24 cellular contexts compared by ENCODE assay signal in genomic region chr6:39076993-39077535, GRCh38. TPM values are rescaled to one million over a fixed set of nuclear protein-coding genes. Genes with fewer than 3 reads are reported as not detected.
DNase-seq lines count a peak whose midpoint lies in the region; ATAC-seq, FAIRE-seq and TF ChIP-seq lines count a peak whose summit lies in the region.
"Had no signal": no experiment of that assay in that cellular context is flagged by ENCODE, and none has a peak within 500 bp of the region (broad histone marks: within the 10 kb centered on the region; RNA-seq: fewer than 3 reads in every experiment).

No MANE protein-coding gene starts in this region.

- WGBS in GM12878 (ENCODE audit: insufficient coverage, insufficient replicate concordance, low lambda C conversion rate, missing lambda C conversion rate): 25% methylated on average over 4 of the region's 4 CpGs

- no peaks in the 10 kb centered on the region for H3K9me3 ChIP-seq in GM12878 (replicated peaks; ENCODE audit: control insufficient read depth, insufficient read depth, low read length)
- H3K9me3 ChIP-seq: BE2C had no signal

- no peak overlapping the region for H3K4me3 ChIP-seq in GM12878
- H3K4me3 ChIP-seq: SK-N-MC had no signal

- H3K36me3 ChIP-seq in GM12878 (ENCODE audit: control insufficient read depth in 2 of 2, insufficient read depth in 2 of 2, low read length in 1 of 2): no peaks in the 10 kb centered on the region
- H3K36me3 ChIP-seq: BE2C had no signal

- no peak for TF ChIP-seq RAD21 in GM12878 (IDR thresholded peaks at IDR 0.05; ENCODE audit: insufficient read depth, low read depth, low read length)

- no peaks in the 10 kb centered on the region for H3K27me3 ChIP-seq in GM12878 (replicated peaks in 1 of 2; ENCODE audit: control insufficient read depth in 2 of 2, insufficient read depth in 2 of 2, low read length in 1 of 2)
- H3K27me3 ChIP-seq: BE2C had no signal

- ATAC-seq in activated CD8-positive, alpha-beta memory T cell treated with anti-CD3 and anti-CD28 coated beads, Interleukin-2, amount 10 ng/mL, durations not matched to agents 7 days and 5 days: no peak
- ATAC-seq in GM18868 (IDR thresholded peaks at IDR 0.05; ENCODE audit: unreplicated experiment) (peak; percentile 48), GM12878 (peak; percentile 73), GM21529 (IDR thresholded peaks at IDR 0.05; ENCODE audit: unreplicated experiment) (no peak), HG03280 (IDR thresholded peaks at IDR 0.05; ENCODE audit: unreplicated experiment) (no peak)

- BruUV-seq in GM12878 (replicated peaks; lab: Mats Ljungman, UMichigan): no TSS peak

- H3K4me3 Mint-ChIP-seq in activated CD8-positive, alpha-beta memory T cell treated with anti-CD3 and anti-CD28 coated beads, Interleukin-2, amount 10 ng/mL, durations not matched to agents 7 days and 5 days: no peak overlapping the region
- H3K4me3 Mint-ChIP-seq: CD4-positive, CD25-positive, alpha-beta regulatory T cell had no signal

- no peaks in the 10 kb centered on the region for H4K20me1 ChIP-seq in GM12878 (ENCODE audit: control insufficient read depth, insufficient read depth)

- DNase-seq in activated CD8-positive, alpha-beta memory T cell treated with anti-CD3 and anti-CD28 coated beads, Interleukin-2, amount 10 ng/mL, durations not matched to agents 7 days and 5 days: peak; percentile 34
- DNase-seq in activated CD8-positive, alpha-beta memory T cell treated with anti-CD3 and anti-CD28 coated beads, Interleukin-2, amount 50 U/mL, for 4 hours: no peak
- DNase-seq in GM10248 (ENCODE audit: extremely low spot score): peak; percentile 29
- peak; percentile 30 for DNase-seq in GM12878 (ENCODE audit: low read depth, low spot score)
- DNase-seq: BE2C; CD4-positive, CD25-positive, alpha-beta regulatory T cell; DMS79; NCI-H1092; NCI-H1436; NCI-H187 treated with DMSO at 0.1 percent for 48 hours; NCI-H2107; NCI-H446 treated with DMSO at 0.1 percent for 48 hours; NK-92 treated with Interleukin-12 subunit alpha and Interleukin-12 subunit beta, amount 100 ng/mL, for 24 hours; SHP77 treated with DMSO at 0.1 percent for 48 hours had no signal

- SMC1A ChIA-PET in GM12878 (lab: Charles Lee; ENCODE audit: uncharacterized antibody, unreplicated experiment): no interaction called here

- H3K27ac ChIP-seq in GM12878 (ENCODE audit: control insufficient read depth, insufficient read depth): no peak overlapping the region
- H3K27ac ChIP-seq: RWPE1, SK-N-MC had no signal

- peak; percentile 77 for FAIRE-seq in GM12878 (lab: Jason Lieb, UNC)
- FAIRE-seq: GM12892, GM19239, H54, HTR-8/SVneo had no signal

- intact Hi-C loops in GM12878 (cut with micrococcal nuclease; ENCODE audit: unreplicated experiment): no loop called here

- H3K4me1 ChIP-seq in GM12878 (ENCODE audit: control insufficient read depth, insufficient read depth, low read length): peaks cover 17% of the 10 kb centered on the region; the same call in 1 of the 2 replicates
- H3K4me1 ChIP-seq: BE2C had no signal

- no peak for TF ChIP-seq EP300 in GM12878 (IDR thresholded peaks at IDR 0.05; ENCODE audit: borderline replicate concordance in 1 of 2, control insufficient read depth in 1 of 2, low read depth in 2 of 2, low read length in 2 of 2)

- no peak overlapping the region for H3K4me2 ChIP-seq in GM12878 (ENCODE audit: control insufficient read depth, insufficient read depth)

- CTCF ChIA-PET in activated CD8-positive, alpha-beta memory T cell treated with anti-CD3 and anti-CD28 coated beads, Interleukin-2, amount 10 ng/mL, durations not matched to agents 7 days and 5 days (lab: Charles Lee): interaction anchor here (1.1 to 1.4 kb wide), 2 partner anchors 205 to 226 kb away, joined by 3 read pairs; no protein-coding TSS in a partner anchor
- CTCF ChIA-PET in GM10248 (lab: Yijun Ruan, JAX): interaction anchor here (1.1 to 2.1 kb wide), 2 partner anchors 11 to 15 kb away, joined by 4 to 6 read pairs; no protein-coding TSS in a partner anchor
- CTCF ChIA-PET in GM12878 (lab: Yijun Ruan, JAX): interaction anchor here (0.7 to 1.4 kb wide), 2 partner anchors 11 to 77 kb away, joined by 3 to 4 read pairs; no protein-coding TSS in a partner anchor

- peaks cover 14% of the 10 kb centered on the region for H3K4me1 Mint-ChIP-seq in activated CD8-positive, alpha-beta memory T cell treated with anti-CD3 and anti-CD28 coated beads, Interleukin-2, amount 10 ng/mL, durations not matched to agents 7 days and 5 days
- H3K4me1 Mint-ChIP-seq: CD4-positive, CD25-positive, alpha-beta regulatory T cell had no signal

- no peaks in the 10 kb centered on the region for H3K79me2 ChIP-seq in GM12878 (ENCODE audit: control insufficient read depth, insufficient read depth, low read length)

- H3K36me3 Mint-ChIP-seq in activated CD8-positive, alpha-beta memory T cell treated with anti-CD3 and anti-CD28 coated beads, Interleukin-2, amount 10 ng/mL, durations not matched to agents 7 days and 5 days: no peaks in the 10 kb centered on the region
- H3K36me3 Mint-ChIP-seq: CD4-positive, CD25-positive, alpha-beta regulatory T cell had no signal

- H3K27me3 Mint-ChIP-seq in activated CD8-positive, alpha-beta memory T cell treated with anti-CD3 and anti-CD28 coated beads, Interleukin-2, amount 10 ng/mL, durations not matched to agents 7 days and 5 days: peaks cover 8% of the 10 kb centered on the region

- H3K9me3 Mint-ChIP-seq in activated CD8-positive, alpha-beta memory T cell treated with anti-CD3 and anti-CD28 coated beads, Interleukin-2, amount 10 ng/mL, durations not matched to agents 7 days and 5 days (ENCODE audit: low read depth): no peaks in the 10 kb centered on the region
- H3K9me3 Mint-ChIP-seq: CD4-positive, CD25-positive, alpha-beta regulatory T cell had no signal

- TF ChIP-seq CTCF in GM10248 (IDR thresholded peaks at IDR 0.05; ENCODE audit: control extremely low read depth, extremely low read depth, low read depth, missing control alignments): no peak
- TF ChIP-seq CTCF in GM12878 (IDR thresholded peaks at IDR 0.05 in 2 of 3, conservative IDR thresholded peaks at IDR 0.05 in 1 of 3; ENCODE audit: control insufficient read depth in 2 of 3, extremely low read depth in 1 of 3, insufficient read depth in 1 of 3, low read depth in 3 of 3, low read length in 3 of 3): no peak

- POLR2A ChIA-PET in GM10248 (lab: Yijun Ruan, JAX): no interaction called here
- POLR2A ChIA-PET in GM12878 (lab: Charles Lee): no interaction called here

- TF ChIP-seq POLR2A in GM12878 (IDR thresholded peaks at IDR 0.05; ENCODE audit: low read depth, low read length): no peak

- no peak overlapping the region for H3K27ac Mint-ChIP-seq in activated CD8-positive, alpha-beta memory T cell treated with anti-CD3 and anti-CD28 coated beads, Interleukin-2, amount 10 ng/mL, durations not matched to agents 7 days and 5 days
- H3K27ac Mint-ChIP-seq: CD4-positive, CD25-positive, alpha-beta regulatory T cell had no signal

- no peak overlapping the region for H2AFZ ChIP-seq in GM12878 (ENCODE audit: control insufficient read depth, low read depth, low read length)

- in situ Hi-C loops in GM12878 (cut with MboI): no loop called here

- H3K9ac ChIP-seq in GM12878 (ENCODE audit: control insufficient read depth, insufficient read depth, low read length): no peak overlapping the region

- RAD21 ChIA-PET in GM12878 (lab: Charles Lee; ENCODE audit: unreplicated experiment): no interaction called here

TF ChIP-seq in GM12878, 131 proteins besides CTCF, POLR2A, EP300 and RAD21 (continues in another document):
- TF ChIP-seq CHD1 (IDR thresholded peaks at IDR 0.05; ENCODE audit: low read depth, low read length) (no peak), MTA2 (IDR thresholded peaks at IDR 0.05; ENCODE audit: low read depth) (no peak), PAX5 (IDR thresholded peaks at IDR 0.05; ENCODE audit: borderline replicate concordance, low read depth, low read length) (peak; percentile 48; the same call in 1 of the 2 replicates)

RNA-seq across cellular contexts. Expression of gene GLP1R, which starts 28.5 kb away (rescaled TPM):
- not detected for total RNA-seq in activated CD8-positive, alpha-beta memory T cell treated with anti-CD3 and anti-CD28 coated beads, Interleukin-2, amount 10 ng/mL, durations not matched to agents 7 days and 5 days
- not detected in 2 replicates for total RNA-seq in GM12878 (2013; cell fraction: nucleolus; rRNA removed)
- total RNA-seq in GM12878 (2014; rRNA removed): not detected in 2 replicates
- not detected in 2 replicates for total RNA-seq in GM12878 (2014; rRNA removed; fragmentation: Illumina TruSeq; extraction: Trizol)
- 0.05 TPM in 1 of 2 replicates, not detected in the other for total RNA-seq in GM12878 (2021)
- not detected for polyA plus RNA-seq in GM12878 (2011; ENCODE audit: low read depth)
- polyA plus RNA-seq in GM12878 (2011; rRNA removed): 0.01 TPM in 1 of 2 replicates, not detected in the other
- not detected in 2 replicates for polyA plus RNA-seq in GM12878 (2011; cell fraction: cytosol; rRNA removed)
- 0.09 and 0.12 TPM in 2 replicates for polyA plus RNA-seq in GM12878 (2011; cell fraction: nucleus; rRNA removed)
- not detected in 2 replicates for polyA plus RNA-seq in GM12878 (2012)
- not detected in 2 replicates for polyA plus RNA-seq in GM12878 (2014; fragmentation: Illumina TruSeq; extraction: Trizol)
- not detected for polyA plus RNA-seq in GM12878 (2014; fragmentation: Nextera tagmentation; extraction: Ambion mirVana)
- not detected in 2 replicates for polyA plus RNA-seq in GM12878 (2014; rRNA removed)
- not detected for polyA plus RNA-seq in GM12878 (2016; fragmentation: Nextera tagmentation; extraction: Ambion mirVana)
- not detected in 2 replicates for polyA minus RNA-seq in GM12878 (2011; rRNA and poly(A)+ RNA removed)
- not detected in 2 replicates for polyA minus RNA-seq in GM12878 (2011; cell fraction: cytosol; rRNA and poly(A)+ RNA removed)
- not detected in 2 replicates for polyA minus RNA-seq in GM12878 (2011; cell fraction: nucleus; rRNA and poly(A)+ RNA removed)
- total RNA-seq: A673; CD4-positive, CD25-positive, alpha-beta regulatory T cell had no signal
- polyA plus RNA-seq: CD4-positive, CD25-positive, alpha-beta regulatory T cell had no signal

RNA-seq across cellular contexts. Expression of gene SAYSD1, which starts 37.9 kb away (rescaled TPM):
- total RNA-seq in activated CD8-positive, alpha-beta memory T cell treated with anti-CD3 and anti-CD28 coated beads, Interleukin-2, amount 10 ng/mL, durations not matched to agents 7 days and 5 days: 10 to 100 TPM in 1 of 2 experiments, 1 to 10 TPM in 1; 9.1 to 11.4 TPM
- 7.0 and 7.2 TPM in 2 replicates for total RNA-seq in GM12878 (2013; cell fraction: nucleolus; rRNA removed)
- total RNA-seq in GM12878 (2014; rRNA removed) (5.2 and 6.7 TPM in 2 replicates), GM12878 (2014; rRNA removed; fragmentation: Illumina TruSeq; extraction: Trizol) (5.5 and 5.6 TPM in 2 replicates), GM12878 (2021) (5.5 and 7.3 TPM in 2 replicates)
- polyA plus RNA-seq in GM12878 (2011; ENCODE audit: low read depth): 3.0 TPM
- polyA plus RNA-seq in GM12878 (2011; rRNA removed) (6.6 and 7.0 TPM in 2 replicates), GM12878 (2014; fragmentation: Illumina TruSeq; extraction: Trizol) (5.9 and 6.0 TPM in 2 replicates), GM12878 (2014; fragmentation: Nextera tagmentation; extraction: Ambion mirVana) (1 to 10 TPM; 1.5 to 2.2 TPM), GM12878 (2014; rRNA removed) (5.1 and 6.5 TPM in 2 replicates), GM12878 (2016; fragmentation: Nextera tagmentation; extraction: Ambion mirVana) (1 to 10 TPM; 6.3 to 7.1 TPM)
- polyA plus RNA-seq in GM12878 (2011; cell fraction: cytosol; rRNA removed): 4.0 and 4.3 TPM in 2 replicates
- polyA plus RNA-seq in GM12878 (2011; cell fraction: nucleus; rRNA removed): 2.6 and 3.6 TPM in 2 replicates
- 3.1 and 4.0 TPM in 2 replicates for polyA plus RNA-seq in GM12878 (2012)
- 3.3 and 3.8 TPM in 2 replicates for polyA minus RNA-seq in GM12878 (2011; rRNA and poly(A)+ RNA removed)
- 1.1 and 1.6 TPM in 2 replicates for polyA minus RNA-seq in GM12878 (2011; cell fraction: cytosol; rRNA and poly(A)+ RNA removed)
- 2.7 and 4.7 TPM in 2 replicates for polyA minus RNA-seq in GM12878 (2011; cell fraction: nucleus; rRNA and poly(A)+ RNA removed)

Comparison
In these comparisons a context has a peak if more than half of its experiments do, and no peak if none do; other contexts are left out.
1. ATAC-seq: peak in GM18868 (single experiment) and GM12878 (single experiment); none in activated CD8-positive, alpha-beta memory T cell treated with anti-CD3 and anti-CD28 coated beads, Interleukin-2, amount 10 ng/mL, durations not matched to agents 7 days and 5 days (single experiment), GM21529 (single experiment) and HG03280 (single experiment).